In genomic region chr6:13194852-13195251, GRCh38 we compare ENCODE assay signal across 8 cellular contexts.
A peak's percentile ranks its signal among the peaks of the same experiment; 100 is the strongest.
DNase-seq lines count a peak whose midpoint lies in the region; ATAC-seq and TF ChIP-seq lines count a peak whose summit lies in the region.

No MANE protein-coding gene starts in this region.

- no peak for ATAC-seq in HG02623 (IDR thresholded peaks at IDR 0.05; ENCODE audit: unreplicated experiment)
- no peak for ATAC-seq in GM18873 (IDR thresholded peaks at IDR 0.05; ENCODE audit: low FRiP score, unreplicated experiment)

- H3K27me3 ChIP-seq in DOHH2 (ENCODE audit: control insufficient read depth, low read length) = peaks cover 29% of the 10 kb centered on the region
- H3K27me3 ChIP-seq in H7 (ENCODE audit: control insufficient read depth, insufficient read depth, low read length) = no peaks in the 10 kb centered on the region

- peaks cover 78% of the 10 kb centered on the region for H3K4me1 Mint-ChIP-seq in nephron progenitor cell

- H3K9me2 ChIP-seq in DOHH2 (replicated peaks; ENCODE audit: control insufficient read depth, low read length) = no peaks in the 10 kb centered on the region

- H3K36me3 Mint-ChIP-seq in nephron progenitor cell (ENCODE audit: low read depth) = no peaks in the 10 kb centered on the region

- peak overlapping the region; percentile 70 for H3K27ac Mint-ChIP-seq in nephron progenitor cell

- H3K4me2 ChIP-seq in DOHH2 (ENCODE audit: low read length) = no peak overlapping the region

- H3F3A ChIP-seq in DOHH2 (ENCODE audit: control insufficient read depth, insufficient read depth) = no peaks in the 10 kb centered on the region

- H3K27me3 Mint-ChIP-seq in nephron progenitor cell (ENCODE audit: low read depth, poor library complexity) = peaks cover 3% of the 10 kb centered on the region

- H3K9me3 ChIP-seq in DOHH2 (ENCODE audit: control insufficient read depth, insufficient read depth, low read length) = no peaks in the 10 kb centered on the region

- H3K9me3 Mint-ChIP-seq in nephron progenitor cell = no peaks in the 10 kb centered on the region

- TF ChIP-seq CTCF in DOHH2 (IDR thresholded peaks at IDR 0.05; ENCODE audit: low read depth, low read length, poor library complexity, severe bottlenecking) (peak; percentile 75), nephron progenitor cell (IDR thresholded peaks at IDR 0.05) (peak; percentile 32)

- H4K20me1 ChIP-seq in DOHH2 (ENCODE audit: control insufficient read depth, insufficient read depth, low read depth, low read length) = no peaks in the 10 kb centered on the region

- H3K4me3 ChIP-seq in DOHH2 (ENCODE audit: low read length) = no peak overlapping the region
- no peak overlapping the region for H3K4me3 ChIP-seq in H7 (ENCODE audit: insufficient read depth, low read depth, low read length)

- DNase-seq in H7 = peak; percentile 73
- peak; percentile 77 for DNase-seq in RPMI8226
- peak; percentile 69 for DNase-seq in fibroblast of peridontal ligament (ENCODE audit: extremely low read depth)
- DNase-seq in nephron progenitor cell = peak; percentile 32
- DNase-seq in activated naive CD4-positive, alpha-beta T cell treated with Interleukin-2 at 50 U/mL for 16 hours = no peak

- no peak overlapping the region for H3K4me3 Mint-ChIP-seq in nephron progenitor cell

- no peak overlapping the region for H3K27ac ChIP-seq in DOHH2 (ENCODE audit: low read depth, low read length)

- H3K79me2 ChIP-seq in DOHH2 (ENCODE audit: control insufficient read depth, low read length) = no peaks in the 10 kb centered on the region

- H3K4me1 ChIP-seq in DOHH2 (ENCODE audit: control insufficient read depth, low read length) = 0 out of 2 replicates have a peak, but pooled peaks cover 4% of the 10 kb centered on the region

- H3K36me3 ChIP-seq in DOHH2 (ENCODE audit: control insufficient read depth, low read length) (no peaks in the 10 kb centered on the region), H7 (replicated peaks; ENCODE audit: control insufficient read depth, insufficient read depth, low read length) (no peaks in the 10 kb centered on the region)
